In the genomic region with DNA sequence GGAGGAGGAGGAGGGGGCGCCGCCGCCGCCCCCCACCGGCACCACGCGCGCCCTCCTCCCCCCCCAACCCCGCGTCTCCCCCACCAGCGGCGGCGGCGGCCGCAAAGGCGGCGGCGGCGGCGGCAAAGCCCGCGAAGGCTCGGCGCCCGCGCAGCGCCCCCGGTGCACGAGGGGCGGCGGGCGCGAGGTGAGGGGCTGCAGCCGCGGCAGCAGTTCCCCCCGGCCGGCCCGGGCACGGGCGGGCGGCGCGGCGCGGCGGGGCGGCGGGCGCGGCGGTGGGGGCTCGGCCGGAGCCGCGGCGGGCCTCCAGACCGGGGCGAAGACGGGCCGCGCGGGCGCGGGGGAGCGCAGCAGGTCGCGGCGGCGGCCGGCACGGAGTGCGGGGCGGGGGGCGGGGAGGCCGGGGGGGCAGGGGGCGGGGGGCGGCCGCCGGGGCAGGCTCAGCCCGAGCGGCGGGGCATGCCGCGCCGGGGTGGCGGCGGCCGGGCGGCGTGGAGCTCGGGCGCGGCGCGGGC, we compare ENCODE assay signal across 8 cellular contexts. TPM values are rescaled to one million over a fixed set of nuclear protein-coding genes. Genes with fewer than 3 reads are reported as not detected.
A peak's percentile ranks its signal among the peaks of the same experiment; 100 is the strongest.
DNase-seq lines count a peak whose midpoint lies in the region; ATAC-seq and TF ChIP-seq lines count a peak whose summit lies in the region.

No MANE protein-coding gene starts in this region.

- peaks cover 45% of the 10 kb centered on the region for H3K4me1 Mint-ChIP-seq in activated naive CD8-positive, alpha-beta T cell treated with anti-CD3 and anti-CD28 coated beads for 36 hours

- intact Hi-C loops in cardiac septum (cut with DNase I), result loop anchor here (1.0 to 5.0 kb wide), 6 partner anchors 93 to 474 kb away; no protein-coding TSS in a partner anchor

- H3K4me1 ChIP-seq in cardiac muscle cell (ENCODE audit: low read depth) (peaks cover 35% of the 10 kb centered on the region), upper lobe of left lung (peaks cover 43 to 63% (median 47%) of the 10 kb centered on the region in 4 donors)

- no peaks in the 10 kb centered on the region for H3K9me3 Mint-ChIP-seq in activated naive CD8-positive, alpha-beta T cell treated with anti-CD3 and anti-CD28 coated beads for 36 hours

- H3K36me3 Mint-ChIP-seq in activated naive CD8-positive, alpha-beta T cell treated with anti-CD3 and anti-CD28 coated beads for 36 hours, result peaks cover 39% of the 10 kb centered on the region

- H3K4me3 Mint-ChIP-seq in activated naive CD8-positive, alpha-beta T cell treated with anti-CD3 and anti-CD28 coated beads for 36 hours, result peak overlapping the region; percentile 89

- ATAC-seq in upper lobe of left lung (ENCODE audit: low FRiP score in 2 of 2) (no peak), HG02763 (IDR thresholded peaks at IDR 0.05; ENCODE audit: unreplicated experiment) (no peak)

- H3K9me3 ChIP-seq in cardiac muscle cell (ENCODE audit: low read depth) (no peaks in the 10 kb centered on the region), upper lobe of left lung (no peaks in the 10 kb centered on the region)

- no peaks in the 10 kb centered on the region for H3K27me3 ChIP-seq in cardiac muscle cell
- no peaks in the 10 kb centered on the region for H3K27me3 ChIP-seq in layer of hippocampus (ENCODE audit: control insufficient read depth, insufficient read depth, low read length)
- H3K27me3 ChIP-seq in upper lobe of left lung, result no peaks in the 10 kb centered on the region

- H3K4me3 ChIP-seq in cardiac muscle cell (peak overlapping the region; percentile 95), upper lobe of left lung (peak overlapping the region; percentile 47 to 78 (median 68))

- H3K27me3 Mint-ChIP-seq in activated naive CD8-positive, alpha-beta T cell treated with anti-CD3 and anti-CD28 coated beads for 36 hours, result no peaks in the 10 kb centered on the region

- TF ChIP-seq POLR2A in upper lobe of left lung (IDR thresholded peaks at IDR 0.05), result no peak

- peaks cover 27% of the 10 kb centered on the region for H3K36me3 ChIP-seq in cardiac muscle cell
- peaks cover 0 to 21% (median 6%) of the 10 kb centered on the region in 4 donors for H3K36me3 ChIP-seq in upper lobe of left lung

- no peak for TF ChIP-seq EP300 in upper lobe of left lung (IDR thresholded peaks at IDR 0.05)

- no CpG with 5 or more reads among the region's 95 CpGs for WGBS in upper lobe of left lung, 2 donors

- TF ChIP-seq CTCF in cardiac muscle cell (IDR thresholded peaks at IDR 0.05; ENCODE audit: low read depth, low read length), result no peak
- TF ChIP-seq CTCF in upper lobe of left lung (IDR thresholded peaks at IDR 0.05), result no peak

- DNase-seq in cardiac muscle cell (ENCODE audit: low read depth in 1 of 2, low spot score in 1 of 2) (peak in 1 of 2 donors; percentile 46), cardiac septum (ENCODE audit: low spot score) (no peak), upper lobe of left lung (peak in 1 of 2 donors; percentile 90), dermis blood vessel endothelial cell (no peak), DMS153 treated with DMSO at 0.1 percent for 48 hours (lab: John Stamatoyannopoulos, UW; ENCODE audit: unreplicated experiment) (no peak)
- no peak for DNase-seq in activated naive CD8-positive, alpha-beta T cell treated with anti-CD3 and anti-CD28 coated beads for 36 hours

- no peak overlapping the region for H3K27ac Mint-ChIP-seq in activated naive CD8-positive, alpha-beta T cell treated with anti-CD3 and anti-CD28 coated beads for 36 hours

- H3K27ac ChIP-seq in cardiac muscle cell, result peak overlapping the region; percentile 98
- H3K27ac ChIP-seq in layer of hippocampus (ENCODE audit: low read depth, low read length), result peak overlapping the region; percentile 99
- H3K27ac ChIP-seq in upper lobe of left lung, result peak overlapping the region; percentile 99 to 100 (median 99)

RNA-seq across cellular contexts. Expression of a gene that starts 0.4 kb away (rescaled TPM):
- total RNA-seq in cardiac muscle cell, result 84.0 and 113 TPM in 2 replicates
- 24.3 and 33.2 TPM in 2 replicates for polyA plus RNA-seq in cardiac muscle cell
- total RNA-seq in cardiac septum, result 65.6 TPM
- total RNA-seq in activated naive CD8-positive, alpha-beta T cell treated with anti-CD3 and anti-CD28 coated beads for 36 hours, result 100 to 1,000 TPM; 109 to 111 TPM
- 100 to 1,000 TPM in 3 of 6 donors, 10 to 100 TPM in 3; 83.8 to 157 (median 116) TPM for total RNA-seq in upper lobe of left lung
- 104 and 115 TPM in 2 replicates for total RNA-seq in dermis blood vessel endothelial cell
